7 cellular contexts compared by ENCODE assay signal in genomic region chr17:64929419-64930209, GRCh38. TPM values are rescaled to one million over a fixed set of nuclear protein-coding genes. Genes with fewer than 3 reads are reported as not detected.
DNase-seq lines count a peak whose midpoint lies in the region; ATAC-seq and TF ChIP-seq lines count a peak whose summit lies in the region.
"Not testable (repeated sequence)": the region's sequence is repeated elsewhere in the genome, so short reads cannot be mapped to it uniquely, and the experiment has no call there.

No MANE protein-coding gene starts in this region.

- DNase-seq in GM23248 (peak; percentile 82), PC-9 (peak in 1 of 2 experiments; percentile 82), mesendoderm (peak; percentile 2)
- DNase-seq in activated CD4-positive, alpha-beta T cell treated with anti-CD3 and anti-CD28 coated beads for 36 hours: peak; percentile 61
- DNase-seq in central memory CD4-positive, alpha-beta T cell: peak; percentile 29
- DNase-seq in stimulated activated CD4-positive, alpha-beta T cell treated with anti-CD3 and anti-CD28 coated beads, Interleukin-4, amount 100 ng/mL, for 24 hours: peak; percentile 75

- not testable (repeated sequence) for H3K23ac ChIP-seq in mesendoderm (ENCODE audit: low read length)

- not testable (repeated sequence) for H2BK120ac ChIP-seq in mesendoderm (ENCODE audit: low read depth, low read length)

- not testable (repeated sequence) for H4K20me1 ChIP-seq in GM23248 (ENCODE audit: insufficient read depth); PC-9 (ENCODE audit: insufficient read depth)

- H3K4ac ChIP-seq in mesendoderm (ENCODE audit: low read depth, low read length): not testable (repeated sequence)

- not testable (repeated sequence) for H4K5ac ChIP-seq in mesendoderm (ENCODE audit: low read length)

- 55 to 57% methylated on average over 6 of the region's 6 CpGs for WGBS in GM23248 (ENCODE audit: low coverage in 1 of 2, low lambda C conversion rate in 2 of 2, missing lambda C conversion rate in 2 of 2), 2 experiments
- no CpG with 5 or more reads among the region's 6 CpGs for WGBS in mesendoderm (ENCODE audit: extremely low coverage, insufficient coverage, low lambda C conversion rate)

- H2BK5ac ChIP-seq in mesendoderm (ENCODE audit: low read length): not testable (repeated sequence)

- not testable (repeated sequence) for H3K27me3 ChIP-seq in GM23248 (replicated peaks; ENCODE audit: insufficient read depth); PC-9 (ENCODE audit: insufficient read depth, low read depth); mesendoderm (ENCODE audit: insufficient read depth, low read length, poor library complexity)

- H3K56ac ChIP-seq in mesendoderm (ENCODE audit: low read length): not testable (repeated sequence)

- H4K8ac ChIP-seq in mesendoderm (ENCODE audit: low read depth, low read length): not testable (repeated sequence)

- not testable (repeated sequence) for H2AK5ac ChIP-seq in mesendoderm (ENCODE audit: low read length)

- not testable (repeated sequence) for H3K4me3 ChIP-seq in GM23248; PC-9; mesendoderm (ENCODE audit: low read length)

- peak overlapping the region; percentile 59 for H3K27ac Mint-ChIP-seq in activated CD4-positive, alpha-beta T cell treated with anti-CD3 and anti-CD28 coated beads for 36 hours
- H3K27ac Mint-ChIP-seq in activated T-helper 17 cell treated with anti-CD3 and anti-CD28 coated beads, Interleukin-2, amount 50 U/mL, for 72 hours: peak overlapping the region; percentile 66

- BruUV-seq in PC-9 (replicated peaks; lab: Mats Ljungman, UMichigan): not testable (repeated sequence)

- H3K9me3 Mint-ChIP-seq in activated CD4-positive, alpha-beta T cell treated with anti-CD3 and anti-CD28 coated beads for 36 hours (ENCODE audit: low read depth); activated T-helper 17 cell treated with anti-CD3 and anti-CD28 coated beads, Interleukin-2, amount 50 U/mL, for 72 hours: not testable (repeated sequence)

- H3K4me1 ChIP-seq in GM23248 (ENCODE audit: insufficient read depth) (peaks cover 10% of the 10 kb centered on the region; the same call in 1 of the 2 replicates), PC-9 (replicated peaks; ENCODE audit: insufficient read depth) (peaks cover 44% of the 10 kb centered on the region)
- not testable (repeated sequence) for H3K4me1 ChIP-seq in mesendoderm (ENCODE audit: control insufficient read depth, low read depth, low read length)

- H3K27ac ChIP-seq in GM23248; mesendoderm (ENCODE audit: low read depth, low read length): not testable (repeated sequence)
- peak overlapping the region; percentile 77 for H3K27ac ChIP-seq in PC-9

- intact Hi-C loops in PC-9 (cut with micrococcal nuclease; ENCODE audit: unreplicated experiment): loop anchor here (10.0 kb wide), 1 partner anchor 175 kb away; no protein-coding TSS in a partner anchor
- intact Hi-C loops in activated CD4-positive, alpha-beta T cell treated with anti-CD3 and anti-CD28 coated beads for 36 hours (cut with DNase I, micrococcal nuclease): loop anchor here in 1 of 2 experiments (5.0 kb wide), 1 partner anchor 173 kb away; no protein-coding TSS in a partner anchor

- not testable (repeated sequence) for H3K79me1 ChIP-seq in mesendoderm (ENCODE audit: low read length)

- peaks cover 30% of the 10 kb centered on the region for H3K4me1 Mint-ChIP-seq in activated CD4-positive, alpha-beta T cell treated with anti-CD3 and anti-CD28 coated beads for 36 hours
- peaks cover 12% of the 10 kb centered on the region for H3K4me1 Mint-ChIP-seq in activated T-helper 17 cell treated with anti-CD3 and anti-CD28 coated beads, Interleukin-2, amount 50 U/mL, for 72 hours

- H3K36me3 Mint-ChIP-seq in activated CD4-positive, alpha-beta T cell treated with anti-CD3 and anti-CD28 coated beads for 36 hours (ENCODE audit: low read depth); activated T-helper 17 cell treated with anti-CD3 and anti-CD28 coated beads, Interleukin-2, amount 50 U/mL, for 72 hours (ENCODE audit: low read depth): not testable (repeated sequence)

- not testable (repeated sequence) for H3K79me2 ChIP-seq in GM23248 (ENCODE audit: insufficient read depth); PC-9 (ENCODE audit: low read depth); mesendoderm (ENCODE audit: control insufficient read depth, insufficient read depth, low read length)

- ATAC-seq in activated CD4-positive, alpha-beta T cell treated with anti-CD3 and anti-CD28 coated beads for 36 hours: peak; percentile 95
- ATAC-seq in activated T-helper 17 cell treated with anti-CD3 and anti-CD28 coated beads, Interleukin-2, amount 50 U/mL, for 72 hours (replicated peaks): peak; percentile 97

- TF ChIP-seq CTCF in PC-9 (conservative IDR thresholded peaks at IDR 0.05): not testable (repeated sequence)

- in situ Hi-C loops in GM23248 (cut with MboI): not testable (repeated sequence)

- H3K27me3 Mint-ChIP-seq in activated CD4-positive, alpha-beta T cell treated with anti-CD3 and anti-CD28 coated beads for 36 hours; activated T-helper 17 cell treated with anti-CD3 and anti-CD28 coated beads, Interleukin-2, amount 50 U/mL, for 72 hours: not testable (repeated sequence)

- not testable (repeated sequence) for H3K18ac ChIP-seq in mesendoderm (ENCODE audit: low read length)

- CTCF ChIA-PET in PC-9 (lab: Charles Lee); activated CD4-positive, alpha-beta T cell treated with anti-CD3 and anti-CD28 coated beads for 36 hours (lab: Charles Lee): not testable (repeated sequence)

- H3K4me2 ChIP-seq in GM23248 (ENCODE audit: unreplicated experiment); mesendoderm (ENCODE audit: low read length): not testable (repeated sequence)
- H3K4me2 ChIP-seq in PC-9: peak overlapping the region; percentile 44

- H3K4me3 Mint-ChIP-seq in activated CD4-positive, alpha-beta T cell treated with anti-CD3 and anti-CD28 coated beads for 36 hours: not testable (repeated sequence)
- H3K4me3 Mint-ChIP-seq in activated T-helper 17 cell treated with anti-CD3 and anti-CD28 coated beads, Interleukin-2, amount 50 U/mL, for 72 hours: peak overlapping the region; percentile 20

- not testable (repeated sequence) for H2BK15ac ChIP-seq in mesendoderm (replicated peaks; ENCODE audit: low read depth)

- H3K9me2 ChIP-seq in GM23248 (ENCODE audit: insufficient read depth); PC-9 (ENCODE audit: insufficient read depth): not testable (repeated sequence)

- POLR2A ChIA-PET in PC-9 (lab: Charles Lee; ENCODE audit: unreplicated experiment); activated CD4-positive, alpha-beta T cell treated with anti-CD3 and anti-CD28 coated beads for 36 hours (lab: Charles Lee): not testable (repeated sequence)

- not testable (repeated sequence) for H3K9me3 ChIP-seq in GM23248 (ENCODE audit: low read depth); PC-9 (ENCODE audit: insufficient read depth, low read depth)

- not testable (repeated sequence) for H3K36me3 ChIP-seq in GM23248 (ENCODE audit: low read depth); PC-9 (ENCODE audit: low read depth); mesendoderm (ENCODE audit: control insufficient read depth, insufficient read depth, low read length)

- not testable (repeated sequence) for H3F3A ChIP-seq in GM23248 (ENCODE audit: insufficient read depth)
- H3F3A ChIP-seq in PC-9 (ENCODE audit: insufficient read depth, low read depth): peaks cover 39% of the 10 kb centered on the region

- not testable (repeated sequence) for H3K9ac ChIP-seq in GM23248; mesendoderm (ENCODE audit: low read length)

- H2AFZ ChIP-seq in GM23248, PC-9: not testable (repeated sequence)

RNA-seq across cellular contexts. Expression of gene LRRC37A3, which starts 10.3 kb away (rescaled TPM):
- total RNA-seq in GM23248 (2014; rRNA removed; shearing (Covaris generic)): 3.1 and 5.6 TPM in 2 replicates
- 3.0 and 5.7 TPM in 2 replicates for polyA plus RNA-seq in GM23248 (2016; fragmentation: Nextera tagmentation; extraction: Ambion mirVana)
- total RNA-seq in PC-9 (2021): 9.8 and 13.7 TPM in 2 replicates
- 1 to 10 TPM; 2.6 to 3.3 TPM for total RNA-seq in activated CD4-positive, alpha-beta T cell treated with anti-CD3 and anti-CD28 coated beads for 36 hours
- 10 to 100 TPM; 10.1 to 17.4 TPM for total RNA-seq in activated T-helper 17 cell treated with anti-CD3 and anti-CD28 coated beads, Interleukin-2, amount 50 U/mL, for 72 hours
- polyA plus RNA-seq in mesendoderm (2013, experiment 1 of 2): 2.3 TPM
- polyA plus RNA-seq in mesendoderm (2013, experiment 2 of 2): 2.5 TPM
